In the genomic region with DNA sequence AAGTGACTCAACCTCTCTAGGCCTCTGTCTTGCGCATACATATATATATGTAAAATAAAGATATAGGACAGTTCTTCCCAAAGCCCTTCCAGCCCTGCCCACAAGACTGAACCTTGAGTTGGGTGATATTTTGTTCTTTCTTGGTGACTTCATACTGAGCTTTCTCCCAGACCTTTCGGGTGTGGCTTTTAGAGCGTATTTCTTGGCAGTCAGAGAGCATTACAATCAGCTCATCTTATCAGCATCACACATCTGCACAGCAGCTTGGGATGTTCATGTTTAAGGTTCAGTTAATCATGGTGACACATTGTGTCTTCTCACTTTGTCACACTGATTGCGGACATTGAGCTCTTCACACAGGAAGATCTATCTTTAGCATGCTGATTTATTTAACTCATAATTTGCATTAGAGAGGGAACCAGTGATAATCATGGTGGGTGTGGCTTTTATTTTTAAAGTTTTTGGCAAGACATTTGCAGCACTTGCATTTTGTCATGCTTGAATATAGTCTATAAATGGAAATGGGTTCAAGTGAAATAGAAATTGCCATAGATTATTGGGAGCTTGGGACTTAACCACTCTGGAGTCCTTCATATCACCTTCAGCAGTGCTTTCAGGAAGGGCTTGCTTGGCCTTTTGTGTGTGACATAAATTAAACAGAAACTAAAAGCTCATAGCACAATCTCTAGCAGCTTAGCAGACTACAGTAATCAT, we compare ENCODE assay signal across 8 cellular contexts. TPM values are rescaled to one million over a fixed set of nuclear protein-coding genes. Genes with fewer than 3 reads are reported as not detected.
A peak's percentile ranks its signal among the peaks of the same experiment; 100 is the strongest.
DNase-seq lines count a peak whose midpoint lies in the region; ATAC-seq lines count a peak whose summit lies in the region.

No MANE protein-coding gene starts in this region.

- DNase-seq in EL (peak; percentile 27), M059J (ENCODE audit: low read depth) (peak; percentile 31), naive B cell (peak; percentile 47), midbrain (lab: John Stamatoyannopoulos, UW) (no peak), retina (no peak)

- peak; percentile 58 for ATAC-seq in GM21381 (IDR thresholded peaks at IDR 0.05; ENCODE audit: unreplicated experiment)
- ATAC-seq in naive B cell (ENCODE audit: low read depth in 2 of 2), result peak; percentile 87 to 92
- no peak for ATAC-seq in GM18873 (IDR thresholded peaks at IDR 0.05; ENCODE audit: low FRiP score, unreplicated experiment)

- peaks cover 51 to 82% (median 53%) of the 10 kb centered on the region in 3 donors for H3K4me1 Mint-ChIP-seq in naive B cell

- H3K27me3 Mint-ChIP-seq in naive B cell, result no peaks in the 10 kb centered on the region

- peaks cover 0 to 10% of the 10 kb centered on the region in 2 donors for H3K36me3 Mint-ChIP-seq in naive B cell

- H3K27ac ChIP-seq in angular gyrus (ENCODE audit: low read depth, low read length), result peak overlapping the region; percentile 34

- peak overlapping the region; percentile 87 to 98 (median 93) for H3K27ac Mint-ChIP-seq in naive B cell

- H3K4me3 Mint-ChIP-seq in naive B cell, result peak overlapping the region; percentile 77 to 93 (median 82)

- H3K9me3 Mint-ChIP-seq in naive B cell, result no peaks in the 10 kb centered on the region

RNA-seq across cellular contexts. Expression of a gene that starts 8.3 kb away (rescaled TPM):
- 20.3 and 28.4 TPM in 2 replicates for total RNA-seq in M059J (2014; rRNA removed; shearing (Covaris generic))
- 1 to 10 TPM; 1.0 to 9.7 (median 6.5) TPM for polyA plus RNA-seq in naive B cell (ENCODE audit: low read depth in 6 of 6)

Comparison
In these comparisons a context has a peak if more than half of its experiments do, and no peak if none do; other contexts are left out.
1. DNase-seq: peak in EL (single experiment), M059J (single experiment) and naive B cell (single experiment); none in midbrain (single experiment) and retina (single experiment).